ENCODE assay signal across 19 cellular contexts in genomic region chr5:57843016-57843402, GRCh38.
"Had no signal": no experiment of that assay in that cellular context is flagged by ENCODE, and none has a peak within 500 bp of the region (broad histone marks: within the 10 kb centered on the region; RNA-seq: fewer than 3 reads in every experiment).

No MANE protein-coding gene starts in this region.

- H3K4me1 Mint-ChIP-seq: stimulated activated effector memory CD8-positive, alpha-beta T cell treated with anti-CD3 and anti-CD28 coated beads, Interleukin-12 subunit alpha, Interleukin-12 subunit beta, amount 100 ng/mL, for 72 hours had no signal

- H3K4me3 ChIP-seq: ovary, upper lobe of left lung had no signal

- FAIRE-seq: islet of Langerhans, small intestine had no signal

- H3K36me3 ChIP-seq: ovary, upper lobe of left lung had no signal

- H3K27ac Mint-ChIP-seq: activated CD4-positive, alpha-beta memory T cell treated with anti-CD3 and anti-CD28 coated beads for 36 hours; activated naive CD4-positive, alpha-beta T cell treated with anti-CD3 and anti-CD28 coated beads, Interleukin-2, amount 50 U/mL, for 72 hours; dendritic cell treated with granulocyte-macrophage colony-stimulating factor and Interleukin-4, amounts not matched to agents 40 ng/mL and 50 ng/mL, for 4 days; nephron progenitor cell; stimulated activated effector memory CD8-positive, alpha-beta T cell treated with anti-CD3 and anti-CD28 coated beads, Interleukin-12 subunit alpha, Interleukin-12 subunit beta, amount 100 ng/mL, for 72 hours had no signal

- H3K4me3 Mint-ChIP-seq: activated CD4-positive, alpha-beta memory T cell treated with anti-CD3 and anti-CD28 coated beads for 36 hours; activated T-cell treated with anti-CD3 and anti-CD28 coated beads, Interleukin-2, amount 50 U/mL, for 4 hours; brain; dendritic cell treated with granulocyte-macrophage colony-stimulating factor and Interleukin-4, amounts not matched to agents 40 ng/mL and 50 ng/mL, for 4 days; nephron progenitor cell; stimulated activated effector memory CD8-positive, alpha-beta T cell treated with anti-CD3 and anti-CD28 coated beads, Interleukin-12 subunit alpha, Interleukin-12 subunit beta, amount 100 ng/mL, for 72 hours had no signal

- H3K9me3 ChIP-seq: ovary, upper lobe of left lung had no signal

- H3K27me3 Mint-ChIP-seq: brain; dendritic cell treated with granulocyte-macrophage colony-stimulating factor and Interleukin-4, amounts not matched to agents 40 ng/mL and 50 ng/mL, for 4 days had no signal

- H3K27me3 ChIP-seq: ovary, upper lobe of left lung had no signal

- H3K27ac ChIP-seq: ovary, upper lobe of left lung, VCaP had no signal

- DNase-seq: activated CD4-positive, alpha-beta memory T cell treated with anti-CD3 and anti-CD28 coated beads for 36 hours; activated effector memory CD4-positive, alpha-beta T cell treated with anti-CD3 and anti-CD28 coated beads, Interleukin-2, amount 50 U/mL, for 16 hours; activated T-cell treated with anti-CD3 and anti-CD28 coated beads, Interleukin-2, amount 50 U/mL, for 4 hours; amniotic stem cell; cerebellar nuclear complex; foreskin melanocyte; head of caudate nucleus; nephron progenitor cell; ovary; small intestine; T-helper 9 cell; upper lobe of left lung had no signal

- ATAC-seq: activated naive CD4-positive, alpha-beta T cell treated with anti-CD3 and anti-CD28 coated beads, Interleukin-2, amount 50 U/mL, for 72 hours; activated T-cell treated with anti-CD3 and anti-CD28 coated beads, Interleukin-2, amount 50 U/mL, for 4 hours; left lobe of liver; stimulated activated effector memory CD8-positive, alpha-beta T cell treated with anti-CD3 and anti-CD28 coated beads, Interleukin-12 subunit alpha, Interleukin-12 subunit beta, amount 100 ng/mL, for 72 hours had no signal

- H3K36me3 Mint-ChIP-seq: activated CD4-positive, alpha-beta memory T cell treated with anti-CD3 and anti-CD28 coated beads for 36 hours; activated naive CD4-positive, alpha-beta T cell treated with anti-CD3 and anti-CD28 coated beads, Interleukin-2, amount 50 U/mL, for 72 hours; brain; stimulated activated effector memory CD8-positive, alpha-beta T cell treated with anti-CD3 and anti-CD28 coated beads, Interleukin-12 subunit alpha, Interleukin-12 subunit beta, amount 100 ng/mL, for 72 hours had no signal

- H3K9me3 Mint-ChIP-seq: activated CD4-positive, alpha-beta memory T cell treated with anti-CD3 and anti-CD28 coated beads for 36 hours; activated naive CD4-positive, alpha-beta T cell treated with anti-CD3 and anti-CD28 coated beads, Interleukin-2, amount 50 U/mL, for 72 hours; activated T-cell treated with anti-CD3 and anti-CD28 coated beads, Interleukin-2, amount 50 U/mL, for 4 hours; dendritic cell treated with granulocyte-macrophage colony-stimulating factor and Interleukin-4, amounts not matched to agents 40 ng/mL and 50 ng/mL, for 4 days; stimulated activated effector memory CD8-positive, alpha-beta T cell treated with anti-CD3 and anti-CD28 coated beads, Interleukin-12 subunit alpha, Interleukin-12 subunit beta, amount 100 ng/mL, for 72 hours had no signal
